ENCODE assay signal across 35 cellular contexts in the genomic region with DNA sequence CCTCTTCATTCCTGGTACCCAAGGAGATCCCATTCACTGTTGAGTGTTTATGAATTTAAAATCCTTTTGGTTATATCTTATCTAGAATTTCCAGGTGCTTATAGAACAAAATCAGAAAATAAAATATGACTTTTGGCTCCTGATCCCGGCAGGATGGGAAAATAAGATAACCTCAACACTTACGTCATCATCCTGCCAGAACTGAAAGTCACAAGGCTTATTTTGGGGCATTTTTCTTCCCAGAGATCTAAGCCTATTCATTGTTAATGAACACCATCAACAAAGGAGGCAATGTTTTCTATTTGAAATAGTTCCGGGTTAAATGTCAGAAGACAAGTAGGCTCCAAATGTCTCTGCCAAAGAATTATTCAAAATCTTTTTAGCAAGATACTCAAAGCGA.
"Had no signal": no experiment of that assay in that cellular context is flagged by ENCODE, and none has a peak within 500 bp of the region (broad histone marks: within the 10 kb centered on the region; RNA-seq: fewer than 3 reads in every experiment).

No MANE protein-coding gene starts in this region.

- DNase-seq: activated CD4-positive, alpha-beta T cell treated with anti-CD3 and anti-CD28 coated beads, Interleukin-2, amount 10 ng/mL, durations not matched to agents 24 days and 14 days; activated CD4-positive, alpha-beta T cell treated with anti-CD3 and anti-CD28 coated beads, Interleukin-2, amount 50 U/mL, for 4 hours; activated CD8-positive, alpha-beta T cell treated with anti-CD3 and anti-CD28 coated beads for 36 hours; activated effector memory CD4-positive, alpha-beta T cell treated with anti-CD3 and anti-CD28 coated beads, Interleukin-2, amount 50 U/mL, for 16 hours; activated naive CD4-positive, alpha-beta T cell; activated naive CD4-positive, alpha-beta T cell treated with anti-CD3 and anti-CD28 coated beads, Interleukin-2, amount 50 U/mL, for 16 hours; activated naive CD8-positive, alpha-beta T cell treated with anti-CD3 and anti-CD28 coated beads for 36 hours; activated T-cell treated with anti-CD3 and anti-CD28 coated beads, Interleukin-2, amount 50 U/mL, for 1 hour; activated T-cell treated with anti-CD3 and anti-CD28 coated beads, Interleukin-2, amount 50 U/mL, for 72 hours; amniotic stem cell; aorta; brain microvascular endothelial cell; Kasumi-1; KG1; MG63; NCI-H1048; NCI-H1105 treated with DMSO at 0.1 percent for 48 hours; NCI-H1436; NCI-H1694; NCI-H1930; NCI-H2081 treated with DMSO at 0.1 percent for 48 hours; NCI-H226; NCI-H446 treated with DMSO at 0.1 percent for 48 hours; NCI-H524; NCI-H69; NCI-H82; Peyer's patch; RPMI8226; SHP77 treated with DMSO at 0.1 percent for 48 hours; T-cell; T-helper 17 cell had no signal

- H3K27me3 Mint-ChIP-seq: activated CD4-positive, alpha-beta T cell treated with anti-CD3 and anti-CD28 coated beads, Interleukin-2, amount 10 ng/mL, durations not matched to agents 24 days and 14 days; activated CD8-positive, alpha-beta T cell treated with anti-CD3 and anti-CD28 coated beads for 36 hours; activated naive CD8-positive, alpha-beta T cell treated with anti-CD3 and anti-CD28 coated beads for 36 hours; activated T-helper 17 cell treated with anti-CD3 and anti-CD28 coated beads, Interleukin-2, amount 50 U/mL, for 72 hours; T-cell; T-helper 17 cell had no signal

- ATAC-seq: activated CD8-positive, alpha-beta T cell treated with anti-CD3 and anti-CD28 coated beads for 36 hours; activated T-cell treated with anti-CD3 and anti-CD28 coated beads, Interleukin-2, amount 50 U/mL, for 72 hours; activated T-helper 17 cell treated with anti-CD3 and anti-CD28 coated beads, Interleukin-2, amount 50 U/mL, for 72 hours; PC-3; SK-N-SH treated with all-trans-retinoic acid at 6 μM for 48 hours; T-cell; T-helper 17 cell had no signal

- H3K4me1 Mint-ChIP-seq: activated CD4-positive, alpha-beta T cell treated with anti-CD3 and anti-CD28 coated beads, Interleukin-2, amount 10 ng/mL, durations not matched to agents 24 days and 14 days; activated naive CD8-positive, alpha-beta T cell treated with anti-CD3 and anti-CD28 coated beads for 36 hours; activated T-helper 17 cell treated with anti-CD3 and anti-CD28 coated beads, Interleukin-2, amount 50 U/mL, for 72 hours; T-cell; T-helper 17 cell had no signal

- H3K36me3 Mint-ChIP-seq: activated naive CD8-positive, alpha-beta T cell treated with anti-CD3 and anti-CD28 coated beads for 36 hours; T-cell had no signal

- H3K27ac Mint-ChIP-seq: activated CD4-positive, alpha-beta T cell treated with anti-CD3 and anti-CD28 coated beads, Interleukin-2, amount 10 ng/mL, durations not matched to agents 24 days and 14 days; activated CD8-positive, alpha-beta T cell treated with anti-CD3 and anti-CD28 coated beads for 36 hours; activated naive CD8-positive, alpha-beta T cell treated with anti-CD3 and anti-CD28 coated beads for 36 hours; activated T-cell treated with anti-CD3 and anti-CD28 coated beads, Interleukin-2, amount 50 U/mL, for 72 hours; activated T-helper 17 cell treated with anti-CD3 and anti-CD28 coated beads, Interleukin-2, amount 50 U/mL, for 72 hours; T-cell; T-helper 17 cell had no signal

- H3K4me3 Mint-ChIP-seq: activated CD4-positive, alpha-beta T cell treated with anti-CD3 and anti-CD28 coated beads, Interleukin-2, amount 10 ng/mL, durations not matched to agents 24 days and 14 days; activated CD8-positive, alpha-beta T cell treated with anti-CD3 and anti-CD28 coated beads for 36 hours; activated naive CD8-positive, alpha-beta T cell treated with anti-CD3 and anti-CD28 coated beads for 36 hours; activated T-cell treated with anti-CD3 and anti-CD28 coated beads, Interleukin-2, amount 50 U/mL, for 72 hours; activated T-helper 17 cell treated with anti-CD3 and anti-CD28 coated beads, Interleukin-2, amount 50 U/mL, for 72 hours; T-cell; T-helper 17 cell had no signal

- H3K4me3 ChIP-seq: MG63, Peyer's patch, SJSA1 had no signal
